24 cellular contexts compared by ENCODE assay signal in the genomic region with DNA sequence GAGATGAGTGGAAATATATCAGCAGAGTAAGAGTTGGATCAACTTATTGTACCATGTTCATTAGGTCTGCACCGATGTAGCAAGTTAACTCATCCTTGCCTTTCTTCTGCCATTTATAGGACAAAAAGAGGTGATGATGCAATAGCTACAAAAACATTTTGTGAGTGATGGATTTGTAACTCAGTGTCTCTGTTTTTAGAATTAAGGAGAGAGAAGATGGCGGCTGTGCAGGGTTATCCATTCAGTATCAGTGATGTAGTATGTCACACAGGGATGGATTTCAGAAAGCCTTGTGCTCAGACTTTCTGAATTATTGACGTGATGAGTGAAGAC.
A peak's percentile ranks its signal among the peaks of the same experiment; 100 is the strongest.
DNase-seq lines count a peak whose midpoint lies in the region; ATAC-seq and TF ChIP-seq lines count a peak whose summit lies in the region.
"Had no signal": no experiment of that assay in that cellular context is flagged by ENCODE, and none has a peak within 500 bp of the region (broad histone marks: within the 10 kb centered on the region; RNA-seq: fewer than 3 reads in every experiment).

No MANE protein-coding gene starts in this region.

- no peak overlapping the region for H3K9ac ChIP-seq in Loucy (ENCODE audit: low read depth, low read length, poor library complexity, severe bottlenecking)

- H3K4me2 ChIP-seq in Loucy (ENCODE audit: low read depth, low read length, poor library complexity, severe bottlenecking) = no peak overlapping the region

- H3K27ac Mint-ChIP-seq in nephron = peak overlapping the region; percentile 21 to 74 (median 67)
- H3K27ac Mint-ChIP-seq: activated CD4-positive, alpha-beta T cell treated with anti-CD3 and anti-CD28 coated beads, Interleukin-2, amount 10 ng/mL, durations not matched to agents 24 days and 14 days; activated naive CD4-positive, alpha-beta T cell treated with anti-CD3 and anti-CD28 coated beads, Interleukin-2, amount 10 ng/mL, durations not matched to agents 7 days and 5 days; activated T-cell treated with anti-CD3 and anti-CD28 coated beads, Interleukin-2, amount 50 U/mL, for 72 hours; CD4-positive, alpha-beta T cell; natural killer cell; stimulated activated naive B cell treated with anti-CD40 and anti-IgM and Interleukin-4, amounts not matched to agents 10 μg/mL and 1 μg/mL and 100 μg/mL, for 72 hours; T-helper 17 cell had no signal

- no peaks in the 10 kb centered on the region for H3K27me3 Mint-ChIP-seq in nephron (ENCODE audit: low read depth)
- H3K27me3 Mint-ChIP-seq: activated CD4-positive, alpha-beta T cell treated with anti-CD3 and anti-CD28 coated beads, Interleukin-2, amount 10 ng/mL, durations not matched to agents 24 days and 14 days; activated naive CD4-positive, alpha-beta T cell treated with anti-CD3 and anti-CD28 coated beads, Interleukin-2, amount 10 ng/mL, durations not matched to agents 7 days and 5 days; CD4-positive, alpha-beta T cell; T-helper 17 cell had no signal

- H3F3A ChIP-seq in Loucy (ENCODE audit: low read depth) = no peaks in the 10 kb centered on the region

- H3K4me3 Mint-ChIP-seq in nephron = no peak overlapping the region
- H3K4me3 Mint-ChIP-seq: activated CD4-positive, alpha-beta T cell treated with anti-CD3 and anti-CD28 coated beads, Interleukin-2, amount 10 ng/mL, durations not matched to agents 24 days and 14 days; activated naive CD4-positive, alpha-beta T cell treated with anti-CD3 and anti-CD28 coated beads, Interleukin-2, amount 10 ng/mL, durations not matched to agents 7 days and 5 days; activated T-cell treated with anti-CD3 and anti-CD28 coated beads, Interleukin-2, amount 50 U/mL, for 72 hours; CD4-positive, alpha-beta T cell; natural killer cell; stimulated activated naive B cell treated with anti-CD40 and anti-IgM and Interleukin-4, amounts not matched to agents 10 μg/mL and 1 μg/mL and 100 μg/mL, for 72 hours; T-helper 17 cell had no signal

- peaks cover 14% of the 10 kb centered on the region for H3K4me1 Mint-ChIP-seq in nephron
- H3K4me1 Mint-ChIP-seq: activated CD4-positive, alpha-beta T cell treated with anti-CD3 and anti-CD28 coated beads, Interleukin-2, amount 10 ng/mL, durations not matched to agents 24 days and 14 days; stimulated activated naive B cell treated with anti-CD40 and anti-IgM and Interleukin-4, amounts not matched to agents 10 μg/mL and 1 μg/mL and 100 μg/mL, for 72 hours had no signal

- H3K27me3 ChIP-seq in BE2C (no peaks in the 10 kb centered on the region), Loucy (ENCODE audit: insufficient read depth, low read length, poor library complexity, severe bottlenecking) (no peaks in the 10 kb centered on the region)
- H3K27me3 ChIP-seq: pancreas, suprapubic skin had no signal

- intact Hi-C loops in left colon (cut with DNase I, micrococcal nuclease) = no loop called here

- H3K9me2 ChIP-seq in Loucy (replicated peaks; ENCODE audit: low read depth, low read length) = no peaks in the 10 kb centered on the region

- no peaks in the 10 kb centered on the region for H3K79me2 ChIP-seq in Loucy (ENCODE audit: insufficient read depth, low read length)

- no peaks in the 10 kb centered on the region for H3K9me3 ChIP-seq in BE2C
- H3K9me3 ChIP-seq in Loucy (ENCODE audit: insufficient read depth, low read depth, low read length) = no peaks in the 10 kb centered on the region
- H3K9me3 ChIP-seq: pancreas, suprapubic skin had no signal

- no peaks in the 10 kb centered on the region for H4K20me1 ChIP-seq in Loucy (ENCODE audit: insufficient read depth, low read length, poor library complexity, severe bottlenecking)

- peaks cover 2% of the 10 kb centered on the region for H3K9me3 Mint-ChIP-seq in nephron
- H3K9me3 Mint-ChIP-seq: activated naive CD4-positive, alpha-beta T cell treated with anti-CD3 and anti-CD28 coated beads, Interleukin-2, amount 10 ng/mL, durations not matched to agents 7 days and 5 days; activated T-cell treated with anti-CD3 and anti-CD28 coated beads, Interleukin-2, amount 50 U/mL, for 72 hours; CD4-positive, alpha-beta T cell; natural killer cell; stimulated activated naive B cell treated with anti-CD40 and anti-IgM and Interleukin-4, amounts not matched to agents 10 μg/mL and 1 μg/mL and 100 μg/mL, for 72 hours had no signal

- 0 out of 2 replicates have a peak overlapping the region, but pooled peaks have one; percentile 38 for H2AFZ ChIP-seq in Loucy (ENCODE audit: low read length)

- TF ChIP-seq CTCF in BE2C (IDR thresholded peaks at IDR 0.05; ENCODE audit: low read depth, low read length) = no peak
- TF ChIP-seq CTCF in Loucy (conservative IDR thresholded peaks at IDR 0.05; ENCODE audit: low read length) = no peak
- no peak for TF ChIP-seq CTCF in fibroblast of mammary gland (conservative IDR thresholded peaks at IDR 0.05; ENCODE audit: control insufficient read depth, insufficient read depth, low read depth, low read length)
- no peak for TF ChIP-seq CTCF in nephron (IDR thresholded peaks at IDR 0.05; ENCODE audit: unreplicated experiment in 3 of 3)

- ATAC-seq in left colon = no peak
- ATAC-seq in HG03097 (IDR thresholded peaks at IDR 0.05; ENCODE audit: low FRiP score, unreplicated experiment) = no peak
- ATAC-seq in GM18873 (IDR thresholded peaks at IDR 0.05; ENCODE audit: low FRiP score, unreplicated experiment) = no peak
- no peak for ATAC-seq in GM21360 (IDR thresholded peaks at IDR 0.05; ENCODE audit: unreplicated experiment)
- ATAC-seq: activated T-cell treated with anti-CD3 and anti-CD28 coated beads, Interleukin-2, amount 50 U/mL, for 72 hours; natural killer cell; stimulated activated naive B cell treated with anti-CD40 and anti-IgM and Interleukin-4, amounts not matched to agents 10 μg/mL and 1 μg/mL and 100 μg/mL, for 72 hours; T-helper 17 cell had no signal

- H3K36me3 ChIP-seq in BE2C (peaks cover 20% of the 10 kb centered on the region), Loucy (ENCODE audit: insufficient read depth, low read length) (no peaks in the 10 kb centered on the region; the same call in 1 of the 2 replicates)
- H3K36me3 ChIP-seq: pancreas had no signal

- H3K4me1 ChIP-seq in BE2C = peaks cover 14% of the 10 kb centered on the region
- peaks cover 7% of the 10 kb centered on the region for H3K4me1 ChIP-seq in Loucy (ENCODE audit: insufficient read depth, low read length, poor library complexity, severe bottlenecking)
- H3K4me1 ChIP-seq: suprapubic skin had no signal

- H3K4me3 ChIP-seq in BE2C (ENCODE audit: low read depth, low read length) (peak overlapping the region; percentile 17), Loucy (ENCODE audit: low read length, poor library complexity, severe bottlenecking) (no peak overlapping the region), fibroblast of mammary gland (ENCODE audit: control insufficient read depth, low read depth, low read length) (no peak overlapping the region)
- H3K4me3 ChIP-seq: pancreas, suprapubic skin had no signal

- H3K36me3 Mint-ChIP-seq in nephron (ENCODE audit: low read depth) = peaks cover 35% of the 10 kb centered on the region
- H3K36me3 Mint-ChIP-seq: activated naive CD4-positive, alpha-beta T cell treated with anti-CD3 and anti-CD28 coated beads, Interleukin-2, amount 10 ng/mL, durations not matched to agents 7 days and 5 days; natural killer cell; stimulated activated naive B cell treated with anti-CD40 and anti-IgM and Interleukin-4, amounts not matched to agents 10 μg/mL and 1 μg/mL and 100 μg/mL, for 72 hours had no signal

- DNase-seq in BE2C = peak; percentile 17
- peak; percentile 10 for DNase-seq in fibroblast of mammary gland (ENCODE audit: low read depth)
- no peak for DNase-seq in left colon
- DNase-seq: activated CD4-positive, alpha-beta T cell treated with anti-CD3 and anti-CD28 coated beads, Interleukin-2, amount 10 ng/mL, durations not matched to agents 24 days and 14 days; activated naive CD4-positive, alpha-beta T cell treated with anti-CD3 and anti-CD28 coated beads, Interleukin-2, amount 10 ng/mL, durations not matched to agents 7 days and 5 days; activated T-cell treated with anti-CD3 and anti-CD28 coated beads, Interleukin-2, amount 50 U/mL, for 72 hours; anterior cingulate cortex; CD4-positive, alpha-beta T cell; DMS153; natural killer cell; NCI-H1092; NCI-H187; NCI-H526; pancreas; RPMI8226; stimulated activated CD4-positive, alpha-beta T cell treated with anti-CD3 and anti-CD28 coated beads, Interleukin-4, amount 100 ng/mL, for 24 hours; stimulated activated naive B cell treated with anti-CD40 and anti-IgM and Interleukin-4, amounts not matched to agents 10 μg/mL and 1 μg/mL and 100 μg/mL, for 72 hours; T-helper 17 cell had no signal

Comparison
In these comparisons a context has a peak if more than half of its experiments do, and no peak if none do; other contexts are left out.
1. DNase-seq: peak in BE2C (single experiment) and fibroblast of mammary gland (single experiment); none in left colon (0 of 2).